In genomic region chr4:81687470-81687869, GRCh38 we compare ENCODE assay signal across 27 cellular contexts.
"Had no signal": no experiment of that assay in that cellular context is flagged by ENCODE, and none has a peak within 500 bp of the region (broad histone marks: within the 10 kb centered on the region; RNA-seq: fewer than 3 reads in every experiment).

No MANE protein-coding gene starts in this region.

- H3K4me3 ChIP-seq: K562, Peyer's patch, SJSA1 had no signal

- ATAC-seq: activated naive CD8-positive, alpha-beta T cell treated with anti-CD3 and anti-CD28 coated beads, Interleukin-2, amount 50 U/mL, for 24 hours; activated T-cell treated with anti-CD3 and anti-CD28 coated beads, Interleukin-2, amount 50 U/mL, for 4 hours; K562; PC-3 had no signal

- H3K27me3 ChIP-seq: Peyer's patch, SJSA1 had no signal

- DNase-seq: activated B cell treated with CpG ODN at 0.5 μM for 24 hours; activated CD4-positive, alpha-beta memory T cell treated with anti-CD3 and anti-CD28 coated beads for 36 hours; activated CD4-positive, alpha-beta T cell treated with anti-CD3 and anti-CD28 coated beads, Interleukin-2, amount 50 U/mL, for 1 hour; activated CD4-positive, CD25-positive, alpha-beta regulatory T cell treated with anti-CD3 and anti-CD28 coated beads, Interleukin-2, amount 50 U/mL, for 72 hours; activated CD8-positive, alpha-beta memory T cell treated with anti-CD3 and anti-CD28 coated beads, Interleukin-2, amount 50 U/mL, for 4 hours; activated effector memory CD4-positive, alpha-beta T cell treated with Interleukin-2 at 50 U/mL for 16 hours; activated naive CD4-positive, alpha-beta T cell treated with anti-CD3 and anti-CD28 coated beads, Interleukin-2, amount 10 ng/mL, durations not matched to agents 7 days and 5 days; activated naive CD8-positive, alpha-beta T cell treated with anti-CD3 and anti-CD28 coated beads, Interleukin-2, amount 50 U/mL, for 24 hours; activated T-cell treated with anti-CD3 and anti-CD28 coated beads for 4 hours; central memory CD4-positive, alpha-beta T cell; NCI-H1105 treated with DMSO at 0.1 percent for 48 hours; NCI-H1436; NCI-H187; NCI-H2029 treated with DMSO at 0.1 percent for 48 hours; NCI-H2107; NCI-H2171; NCI-H446; NCI-H510A treated with DMSO at 0.1 percent for 48 hours; Peyer's patch; SHP77 treated with DMSO at 0.1 percent for 48 hours; SK-N-SH; T-helper 9 cell had no signal

- H3K27ac ChIP-seq: Peyer's patch, SJSA1, VCaP had no signal

- H3K9me3 ChIP-seq: Peyer's patch, SJSA1, SK-N-SH had no signal

- FAIRE-seq: K562 had no signal

- H3K4me1 ChIP-seq: Peyer's patch, SJSA1 had no signal

- H3K4me2 ChIP-seq: SK-N-SH had no signal

- H3K9ac ChIP-seq: SK-N-SH had no signal

- H3K36me3 ChIP-seq: Peyer's patch, SJSA1 had no signal
